In the genomic region with DNA sequence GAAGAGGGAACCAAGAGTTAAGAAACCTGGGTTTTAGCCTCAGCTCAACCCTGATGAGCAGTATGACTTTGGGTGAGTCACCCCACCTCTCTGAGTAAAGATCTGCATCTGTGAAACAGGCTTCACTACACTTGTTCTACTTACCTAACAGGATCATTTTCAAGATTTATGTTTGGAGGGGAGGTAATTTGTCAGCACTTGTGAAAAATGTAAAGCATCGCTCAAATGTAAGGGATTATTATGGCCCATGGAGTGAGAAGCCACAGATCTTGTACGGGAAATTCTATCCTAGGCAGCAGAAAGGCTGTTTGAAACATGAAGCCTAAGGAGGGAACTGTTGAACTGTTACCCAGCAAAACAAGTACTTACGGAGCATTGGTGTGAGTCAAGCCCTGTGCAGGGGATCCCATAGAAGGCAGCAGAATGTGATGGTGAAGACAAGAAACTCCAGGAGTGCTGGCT, we compare ENCODE assay signal across 13 cellular contexts.
DNase-seq lines count a peak whose midpoint lies in the region; ATAC-seq, FAIRE-seq and TF ChIP-seq lines count a peak whose summit lies in the region.
"Had no signal": no experiment of that assay in that cellular context is flagged by ENCODE, and none has a peak within 500 bp of the region (broad histone marks: within the 10 kb centered on the region; RNA-seq: fewer than 3 reads in every experiment).

No MANE protein-coding gene starts in this region.

- no peak overlapping the region for H3K4me3 Mint-ChIP-seq in nephron
- H3K4me3 Mint-ChIP-seq: naive B cell had no signal

- TF ChIP-seq CTCF in brain microvascular endothelial cell (IDR thresholded peaks at IDR 0.05; ENCODE audit: low read depth, low read length, missing control alignments): no peak
- TF ChIP-seq CTCF in nephron (IDR thresholded peaks at IDR 0.05; ENCODE audit: unreplicated experiment in 3 of 3): no peak
- TF ChIP-seq CTCF in right lobe of liver (IDR thresholded peaks at IDR 0.05): no peak
- no peak for TF ChIP-seq CTCF in kidney (IDR thresholded peaks at IDR 0.05; ENCODE audit: borderline replicate concordance, extremely low read depth, insufficient read depth)

- no peak overlapping the region for H3K9ac ChIP-seq in kidney (ENCODE audit: low read length in 2 of 2)

- H3K27ac ChIP-seq in brain microvascular endothelial cell (no peak overlapping the region), right lobe of liver (no peak overlapping the region), kidney (ENCODE audit: low read depth in 2 of 2, low read length in 2 of 2) (no peak overlapping the region)
- H3K27ac ChIP-seq: ascending aorta, thoracic aorta had no signal

- intact Hi-C loops in right lobe of liver (cut with DNase I) (no loop called here), kidney (cut with DNase I) (no loop called here)

- H3K36me3 ChIP-seq in MG63 (no peaks in the 10 kb centered on the region), brain microvascular endothelial cell (replicated peaks) (no peaks in the 10 kb centered on the region), right lobe of liver (no peaks in the 10 kb centered on the region), kidney (ENCODE audit: control insufficient read depth in 1 of 2, insufficient read depth in 2 of 2, low read length in 2 of 2) (no peaks in the 10 kb centered on the region)
- H3K36me3 ChIP-seq: ascending aorta, thoracic aorta had no signal

- H3K4me1 ChIP-seq in right lobe of liver: peaks cover 0 to 12% (median 0%) of the 10 kb centered on the region in 4 donors
- H3K4me1 ChIP-seq in kidney (ENCODE audit: control insufficient read depth in 1 of 2, insufficient read depth in 1 of 2, low read depth in 1 of 2, low read length in 2 of 2): peaks cover 6 to 8% of the 10 kb centered on the region in 2 donors

- no peak for TF ChIP-seq POLR2A in right lobe of liver (IDR thresholded peaks at IDR 0.05)

- H3K36me3 Mint-ChIP-seq in nephron (ENCODE audit: low read depth): no peaks in the 10 kb centered on the region
- H3K36me3 Mint-ChIP-seq: naive B cell had no signal

- H3K27me3 Mint-ChIP-seq in nephron (ENCODE audit: low read depth): peaks cover 7% of the 10 kb centered on the region
- H3K27me3 Mint-ChIP-seq: naive B cell had no signal

- no peaks in the 10 kb centered on the region for H3K9me3 Mint-ChIP-seq in nephron
- H3K9me3 Mint-ChIP-seq: naive B cell had no signal

- DNase-seq in CD1c-positive myeloid dendritic cell (ENCODE audit: extremely low spot score): peak; percentile 47
- peak; percentile 24 for DNase-seq in MG63
- DNase-seq in brain microvascular endothelial cell: peak; percentile 43
- no peak for DNase-seq in right lobe of liver
- no peak for DNase-seq in kidney
- DNase-seq: naive B cell; NCI-H2029; stimulated activated CD4-positive, alpha-beta T cell treated with anti-CD3 and anti-CD28 coated beads, Interleukin-2, amount 100 ng/mL, for 24 hours had no signal

- peaks cover 53% of the 10 kb centered on the region for H3K4me1 Mint-ChIP-seq in nephron

- H3K9me3 ChIP-seq in MG63 (no peaks in the 10 kb centered on the region), right lobe of liver (no peaks in the 10 kb centered on the region), kidney (ENCODE audit: control insufficient read depth in 1 of 2, low read length in 2 of 2) (no peaks in the 10 kb centered on the region)
- H3K9me3 ChIP-seq: ascending aorta, thoracic aorta had no signal

- no peak for ATAC-seq in HG03280 (IDR thresholded peaks at IDR 0.05; ENCODE audit: unreplicated experiment)
- no peak for ATAC-seq in HG03135 (IDR thresholded peaks at IDR 0.05; ENCODE audit: unreplicated experiment)
- ATAC-seq in right lobe of liver: no peak

- no peak for FAIRE-seq in kidney (lab: Jason Lieb, UNC)

- WGBS in right lobe of liver (ENCODE audit: insufficient coverage, low coverage, low lambda C conversion rate, missing lambda C conversion rate): 93% methylated on average over 2 of the region's 3 CpGs

- in situ Hi-C loops in brain microvascular endothelial cell (cut with HindIII; ENCODE audit: low pct_ligation_motif_present, low sequenced_read_pairs): no loop called here

- no peaks in the 10 kb centered on the region for H3K27me3 ChIP-seq in MG63
- no peaks in the 10 kb centered on the region for H3K27me3 ChIP-seq in brain microvascular endothelial cell (replicated peaks)
- no peaks in the 10 kb centered on the region for H3K27me3 ChIP-seq in right lobe of liver
- H3K27me3 ChIP-seq: ascending aorta had no signal

- peak overlapping the region; percentile 90 to 93 (median 91) for H3K27ac Mint-ChIP-seq in nephron

- no peak overlapping the region for H3K4me3 ChIP-seq in MG63
- H3K4me3 ChIP-seq in brain microvascular endothelial cell (ENCODE audit: low read depth, low read length): no peak overlapping the region
- no peak overlapping the region for H3K4me3 ChIP-seq in right lobe of liver
- H3K4me3 ChIP-seq in kidney (ENCODE audit: low read length in 2 of 2): no peak overlapping the region
- H3K4me3 ChIP-seq: ascending aorta, thoracic aorta had no signal

Comparison
In these comparisons a context has a peak if more than half of its experiments do, and no peak if none do; other contexts are left out.
1. DNase-seq: peak in CD1c-positive myeloid dendritic cell (single experiment), MG63 (single experiment) and brain microvascular endothelial cell (single experiment); none in right lobe of liver (0 of 3) and kidney (single experiment).